26 cellular contexts compared by ENCODE assay signal in the genomic region with DNA sequence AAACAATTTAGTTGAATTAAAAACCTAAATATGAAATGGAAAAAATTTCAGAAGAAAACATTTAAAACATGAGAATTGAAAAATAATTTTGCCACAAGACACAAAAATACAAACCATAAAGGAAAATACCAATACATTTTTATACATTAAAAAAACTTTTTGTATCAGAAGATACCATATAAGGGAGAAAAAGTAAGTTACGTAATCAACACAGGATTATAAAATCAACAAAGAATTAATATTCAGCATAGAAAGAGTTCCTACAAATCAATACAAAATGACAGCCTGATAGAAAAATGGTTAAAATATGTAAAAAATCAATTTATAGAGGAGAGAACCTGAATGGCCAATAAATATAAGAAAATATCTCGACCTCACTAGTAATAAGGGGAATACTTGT. TPM values are rescaled to one million over a fixed set of nuclear protein-coding genes. Genes with fewer than 3 reads are reported as not detected.
"Had no signal": no experiment of that assay in that cellular context is flagged by ENCODE, and none has a peak within 500 bp of the region (broad histone marks: within the 10 kb centered on the region; RNA-seq: fewer than 3 reads in every experiment).

No MANE protein-coding gene starts in this region.

- H3K4me3 ChIP-seq: breast epithelium, colonic mucosa, esophagus squamous epithelium, gastroesophageal sphincter, mucosa of descending colon, sigmoid colon, stomach, uterus had no signal

- H3K27ac Mint-ChIP-seq: activated CD4-positive, alpha-beta T cell treated with anti-CD3 and anti-CD28 coated beads, Interleukin-2, amount 10 ng/mL, durations not matched to agents 24 days and 14 days; activated T-helper 2 cell treated with anti-CD3 and anti-CD28 coated beads, Interferon-gamma antibody, Interleukin-2, Interleukin-4, amounts not matched to agents 10 μg/mL and 5 μg/mL and 100 μg/mL, durations not matched to agents 14 hours and 24 hours and 36 hours had no signal

- H3K4me1 ChIP-seq: breast epithelium, colonic mucosa, esophagus squamous epithelium, gastroesophageal sphincter, sigmoid colon, stomach, transverse colon, uterus had no signal

- ATAC-seq: activated CD8-positive, alpha-beta T cell treated with anti-CD3 and anti-CD28 coated beads, Interleukin-2, amount 10 ng/mL, durations not matched to agents 7 days and 5 days; gastroesophageal sphincter; left cardiac atrium had no signal

- H3K27me3 Mint-ChIP-seq: central memory CD8-positive, alpha-beta T cell had no signal

- H3K4me1 Mint-ChIP-seq: neural crest cell had no signal

- H3K27me3 ChIP-seq: breast epithelium, colonic mucosa, esophagus squamous epithelium, gastroesophageal sphincter, sigmoid colon, stomach, transverse colon, uterus had no signal

- H3K9me3 Mint-ChIP-seq: neural crest cell had no signal

- DNase-seq: activated CD4-positive, alpha-beta T cell treated with anti-CD3 and anti-CD28 coated beads, Interleukin-2, amount 10 ng/mL, durations not matched to agents 24 days and 14 days; activated CD8-positive, alpha-beta T cell treated with anti-CD3 and anti-CD28 coated beads, Interleukin-2, amount 10 ng/mL, durations not matched to agents 7 days and 5 days; activated naive CD4-positive, alpha-beta T cell; activated naive CD8-positive, alpha-beta T cell treated with anti-CD3 and anti-CD28 coated beads, Interleukin-2, amount 10 ng/mL, durations not matched to agents 7 days and 5 days; activated T-cell treated with anti-CD3 and anti-CD28 coated beads, Interleukin-2, amount 50 U/mL, for 4 hours; amniotic stem cell; colonic mucosa; dorsolateral prefrontal cortex; esophagus squamous epithelium; head of caudate nucleus; islet precursor cell; left cardiac atrium; mesendoderm; mucosa of descending colon; occipital lobe; posterior cingulate gyrus; sigmoid colon; stimulated activated CD4-positive, alpha-beta T cell treated with anti-CD3 and anti-CD28 coated beads, Interleukin-4, amount 100 ng/mL, for 24 hours; stomach; transverse colon; uterus had no signal

- H3K4me3 Mint-ChIP-seq: activated CD4-positive, alpha-beta T cell treated with anti-CD3 and anti-CD28 coated beads, Interleukin-2, amount 10 ng/mL, durations not matched to agents 24 days and 14 days; activated CD8-positive, alpha-beta T cell treated with anti-CD3 and anti-CD28 coated beads, Interleukin-2, amount 10 ng/mL, durations not matched to agents 7 days and 5 days; activated naive CD8-positive, alpha-beta T cell treated with anti-CD3 and anti-CD28 coated beads, Interleukin-2, amount 10 ng/mL, durations not matched to agents 7 days and 5 days; activated T-cell treated with anti-CD3 and anti-CD28 coated beads, Interleukin-2, amount 50 U/mL, for 4 hours; central memory CD8-positive, alpha-beta T cell; neural crest cell had no signal

- H3K36me3 ChIP-seq: breast epithelium, colonic mucosa, esophagus squamous epithelium, gastroesophageal sphincter, sigmoid colon, stomach, transverse colon, uterus had no signal

- H3K9me3 ChIP-seq: colonic mucosa, transverse colon, uterus had no signal

- H3K27ac ChIP-seq: breast epithelium, colonic mucosa, dorsolateral prefrontal cortex, esophagus squamous epithelium, gastroesophageal sphincter, sigmoid colon, stomach, transverse colon, uterus had no signal

RNA-seq across cellular contexts. Expression of gene SAMD9L, which starts 16.6 kb away (rescaled TPM):
- total RNA-seq: neural crest cell had no signal
